Comparison of ENCODE assay signal across 1 cellular context in the genomic region with DNA sequence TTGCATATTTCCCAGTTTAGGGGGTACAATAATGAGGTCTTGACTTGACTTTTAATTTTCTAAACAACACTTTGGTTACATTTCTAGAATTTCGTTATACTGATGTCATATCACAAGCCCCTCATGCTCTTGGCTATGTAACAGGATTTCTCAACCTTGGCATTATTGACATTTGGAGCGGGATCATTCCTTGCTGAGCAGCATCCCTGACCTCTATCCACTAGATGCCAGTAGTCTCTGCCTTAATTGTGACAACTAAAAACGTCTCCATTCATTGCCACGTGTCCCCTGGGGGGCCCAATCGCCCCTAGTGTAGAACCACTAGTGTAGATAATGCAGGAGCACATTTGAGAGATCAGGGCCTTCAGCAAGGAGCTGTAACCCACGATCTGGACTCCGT.
TF ChIP-seq lines count a peak whose summit lies in the region.

No MANE protein-coding gene starts in this region.

TF ChIP-seq in K562, 482 proteins besides CTCF, POLR2A, EP300 and RAD21:
- TF ChIP-seq, protein P1, sequence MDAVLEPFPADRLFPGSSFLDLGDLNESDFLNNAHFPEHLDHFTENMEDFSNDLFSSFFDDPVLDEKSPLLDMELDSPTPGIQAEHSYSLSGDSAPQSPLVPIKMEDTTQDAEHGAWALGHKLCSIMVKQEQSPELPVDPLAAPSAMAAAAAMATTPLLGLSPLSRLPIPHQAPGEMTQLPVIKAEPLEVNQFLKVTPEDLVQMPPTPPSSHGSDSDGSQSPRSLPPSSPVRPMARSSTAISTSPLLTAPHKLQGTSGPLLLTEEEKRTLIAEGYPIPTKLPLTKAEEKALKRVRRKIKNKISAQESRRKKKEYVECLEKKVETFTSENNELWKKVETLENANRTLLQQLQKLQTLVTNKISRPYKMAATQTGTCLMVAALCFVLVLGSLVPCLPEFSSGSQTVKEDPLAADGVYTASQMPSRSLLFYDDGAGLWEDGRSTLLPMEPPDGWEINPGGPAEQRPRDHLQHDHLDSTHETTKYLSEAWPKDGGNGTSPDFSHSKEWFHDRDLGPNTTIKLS (IDR thresholded peaks at IDR 0.05; ENCODE audit: borderline replicate concordance, low read depth): 0 out of 2 replicates have a peak, but pooled peaks have one; percentile 21
- no peak for TF ChIP-seq NFIX (CRISPR knock-in tag; IDR thresholded peaks at IDR 0.05; ENCODE audit: low read depth)
